13 cellular contexts compared by ENCODE assay signal in genomic region chr6:14316911-14317535, GRCh38.
DNase-seq lines count a peak whose midpoint lies in the region; ATAC-seq, FAIRE-seq and TF ChIP-seq lines count a peak whose summit lies in the region.
"Had no signal": no experiment of that assay in that cellular context is flagged by ENCODE, and none has a peak within 500 bp of the region (broad histone marks: within the 10 kb centered on the region; RNA-seq: fewer than 3 reads in every experiment).

No MANE protein-coding gene starts in this region.

- WGBS in A549 (ENCODE audit: missing lambda C conversion rate), result 21% methylated on average over 5 of the region's 5 CpGs

- H3K9me3 ChIP-seq in A549 (no peaks in the 10 kb centered on the region), OCI-LY3 (ENCODE audit: insufficient read depth, low read length) (no peaks in the 10 kb centered on the region)

- POLR2A ChIA-PET in A549 (lab: Yijun Ruan, JAX), result no interaction called here

- TF ChIP-seq CTCF in A549 (IDR thresholded peaks at IDR 0.05) (peak; percentile 25; the same call in 2 of the 3 replicates), GM12864 (IDR thresholded peaks at IDR 0.05; ENCODE audit: low read depth, low read length, missing control alignments) (peak; percentile 19), OCI-LY3 (IDR thresholded peaks at IDR 0.05; ENCODE audit: low read depth, low read length) (peak; percentile 52), HFFc6 (IDR thresholded peaks at IDR 0.05) (no peak)

- no peak overlapping the region for H3K27ac Mint-ChIP-seq in HFFc6
- H3K27ac Mint-ChIP-seq: mesothelial cell of epicardium had no signal

- H3K27me3 ChIP-seq in OCI-LY3 (ENCODE audit: low read depth, low read length), result no peaks in the 10 kb centered on the region

- H3K4me3 ChIP-seq in A549 (no peak overlapping the region), GM12864 (ENCODE audit: low read depth, low read length) (no peak overlapping the region), OCI-LY3 (ENCODE audit: low read length) (no peak overlapping the region)

- no peaks in the 10 kb centered on the region for H4K20me1 ChIP-seq in OCI-LY3 (ENCODE audit: insufficient read depth, low read length)

- H3K79me2 ChIP-seq in OCI-LY3 (ENCODE audit: low read length), result no peaks in the 10 kb centered on the region

- H3K36me3 Mint-ChIP-seq in HFFc6 (ENCODE audit: low read depth), result no peaks in the 10 kb centered on the region
- H3K36me3 Mint-ChIP-seq: mesothelial cell of epicardium had no signal

- H3K9ac ChIP-seq in OCI-LY3 (ENCODE audit: low read length), result 0 out of 2 replicates have a peak overlapping the region, but pooled peaks have one; percentile 9

- no peak for TF ChIP-seq POLR2A in A549 (IDR thresholded peaks at IDR 0.05; ENCODE audit: low read length)

- FAIRE-seq in A549 (lab: Jason Lieb, UNC), result no peak
- FAIRE-seq: endometrium had no signal

- H3K27ac ChIP-seq in A549 (peak overlapping the region in 1 of 2 experiments; percentile 60; a peak in 3 of 6 replicates), OCI-LY3 (ENCODE audit: low read length) (peak overlapping the region; percentile 38)
- H3K27ac ChIP-seq: HL-60 had no signal

- H3K27me3 Mint-ChIP-seq in HFFc6 (ENCODE audit: insufficient read depth), result peaks cover 5% of the 10 kb centered on the region

- H3K4me1 ChIP-seq in A549 (peaks cover 15% of the 10 kb centered on the region), OCI-LY3 (ENCODE audit: low read length) (peaks cover 65% of the 10 kb centered on the region)

- CTCF ChIA-PET in A549 (lab: Yijun Ruan, JAX), result interaction anchor here (1.1 to 1.5 kb wide), 4 partner anchors 10 to 105 kb away, joined by 3 to 4 read pairs (median 3); no protein-coding TSS in a partner anchor

- no peak for TF ChIP-seq EP300 in A549 (IDR thresholded peaks at IDR 0.05)

- peak in 1 of 2 experiments; percentile 21; a peak in 1 of 5 replicates for TF ChIP-seq RAD21 in A549 (conservative IDR thresholded peaks at IDR 0.05 in 1 of 2, IDR thresholded peaks at IDR 0.05 in 1 of 2)

- no peaks in the 10 kb centered on the region for H3K36me3 ChIP-seq in OCI-LY3 (replicated peaks; ENCODE audit: low read depth, low read length)

- H3K9me3 Mint-ChIP-seq in HFFc6, result no peaks in the 10 kb centered on the region
- H3K9me3 Mint-ChIP-seq: mesothelial cell of epicardium had no signal

- H3K4me2 ChIP-seq in A549 (peak overlapping the region; percentile 16), OCI-LY3 (ENCODE audit: low read length) (peak overlapping the region; percentile 38)

- ATAC-seq in A549, result no peak
- ATAC-seq in HG03439 (IDR thresholded peaks at IDR 0.05; ENCODE audit: unreplicated experiment), result no peak
- ATAC-seq in GM19455 (IDR thresholded peaks at IDR 0.05; ENCODE audit: unreplicated experiment), result no peak

- H3K4me3 Mint-ChIP-seq in HFFc6, result no peak overlapping the region
- H3K4me3 Mint-ChIP-seq: mesothelial cell of epicardium had no signal

- peak in 1 of 2 experiments; percentile 3 for DNase-seq in A549 (ENCODE audit: low read depth in 1 of 2, low spot score in 1 of 2)
- DNase-seq in GM12864 (ENCODE audit: low read depth), result no peak
- peak; percentile 71 for DNase-seq in iPS-NIHi7 (ENCODE audit: extremely low spot score)
- DNase-seq in putamen (ENCODE audit: low spot score), result no peak
- no peak for DNase-seq in HFFc6
- DNase-seq: EL; stimulated activated CD4-positive, alpha-beta T cell treated with anti-CD3 and anti-CD28 coated beads, Interleukin-2, amount 100 ng/mL, for 48 hours had no signal

- H2AFZ ChIP-seq in OCI-LY3 (ENCODE audit: low read depth, low read length), result no peak overlapping the region

- H3K4me1 Mint-ChIP-seq in HFFc6 (ENCODE audit: low read depth), result no peaks in the 10 kb centered on the region

TF ChIP-seq in A549, 52 proteins besides CTCF, POLR2A, EP300 and RAD21:
- no peak for TF ChIP-seq RFX5 (IDR thresholded peaks at IDR 0.05)
- 0 out of 3 replicates have a peak, but pooled peaks have one; percentile 12 for TF ChIP-seq SMC3 (IDR thresholded peaks at IDR 0.05)
